10 cellular contexts compared by ENCODE assay signal in the genomic region with DNA sequence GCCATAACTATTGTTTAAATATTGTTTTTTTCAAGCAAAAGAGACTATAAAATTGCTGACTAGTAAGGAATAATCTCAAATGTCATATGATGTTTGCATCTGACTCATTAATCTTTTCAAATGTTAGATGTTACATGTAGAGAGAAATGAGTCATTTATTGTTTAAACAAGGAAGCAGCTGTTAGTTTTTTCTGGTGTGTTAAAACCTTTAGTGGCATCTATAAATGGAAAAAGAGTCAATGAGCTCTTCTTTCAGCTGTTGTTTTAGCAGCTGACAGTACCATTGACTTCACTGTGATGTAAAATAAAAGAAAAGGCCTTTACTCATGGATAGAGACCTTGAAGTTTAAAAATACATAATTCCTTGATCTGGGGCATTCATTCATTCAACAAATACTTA. TPM values are rescaled to one million over a fixed set of nuclear protein-coding genes. Genes with fewer than 3 reads are reported as not detected.
DNase-seq lines count a peak whose midpoint lies in the region; ATAC-seq, FAIRE-seq and TF ChIP-seq lines count a peak whose summit lies in the region.
"Had no signal": no experiment of that assay in that cellular context is flagged by ENCODE, and none has a peak within 500 bp of the region (broad histone marks: within the 10 kb centered on the region; RNA-seq: fewer than 3 reads in every experiment).

No MANE protein-coding gene starts in this region.

- no peak overlapping the region for H3K4me3 ChIP-seq in bronchial epithelial cell (ENCODE audit: low read depth, low read length)
- no peak overlapping the region for H3K4me3 ChIP-seq in pancreas

- ATAC-seq in pancreas (peak; percentile 89 to 93 (median 91)), GM19023 (IDR thresholded peaks at IDR 0.05; ENCODE audit: unreplicated experiment) (no peak)
- no peak for ATAC-seq in naive thymus-derived CD8-positive, alpha-beta T cell

- CTCF ChIA-PET in activated CD4-positive, alpha-beta memory T cell treated with anti-CD3 and anti-CD28 coated beads for 36 hours (lab: Charles Lee), result interaction anchor here (0.8 kb wide), 1 partner anchor 20 kb away, joined by 3 read pairs; no protein-coding TSS in a partner anchor

- peaks cover 0 to 11% (median 9%) of the 10 kb centered on the region in 3 donors for H3K4me1 ChIP-seq in pancreas

- POLR2A ChIA-PET in activated CD4-positive, alpha-beta memory T cell treated with anti-CD3 and anti-CD28 coated beads for 36 hours (lab: Charles Lee), result no interaction called here
- POLR2A ChIA-PET in naive thymus-derived CD8-positive, alpha-beta T cell (lab: Charles Lee), result no interaction called here

- FAIRE-seq in bronchial epithelial cell (lab: Jason Lieb, UNC) (no peak), pancreas (lab: Jason Lieb, UNC) (no peak)

- H3K36me3 ChIP-seq in bronchial epithelial cell (ENCODE audit: control insufficient read depth, insufficient read depth, low read length), result no peaks in the 10 kb centered on the region
- no peaks in the 10 kb centered on the region for H3K36me3 ChIP-seq in pancreas

- H3K36me3 Mint-ChIP-seq in activated CD4-positive, alpha-beta memory T cell treated with anti-CD3 and anti-CD28 coated beads for 36 hours, result peaks cover 7% of the 10 kb centered on the region
- peaks cover 6 to 10% (median 9%) of the 10 kb centered on the region in 3 donors for H3K36me3 Mint-ChIP-seq in naive thymus-derived CD8-positive, alpha-beta T cell

- no peak overlapping the region for H3K4me3 Mint-ChIP-seq in activated CD4-positive, alpha-beta memory T cell treated with anti-CD3 and anti-CD28 coated beads for 36 hours
- no peak overlapping the region for H3K4me3 Mint-ChIP-seq in naive thymus-derived CD8-positive, alpha-beta T cell
- H3K4me3 Mint-ChIP-seq: neural crest cell had no signal

- no peaks in the 10 kb centered on the region for H3K4me1 Mint-ChIP-seq in activated CD4-positive, alpha-beta memory T cell treated with anti-CD3 and anti-CD28 coated beads for 36 hours (ENCODE audit: low read depth)
- no peaks in the 10 kb centered on the region for H3K4me1 Mint-ChIP-seq in naive thymus-derived CD8-positive, alpha-beta T cell

- no peak overlapping the region for H3K27ac Mint-ChIP-seq in activated CD4-positive, alpha-beta memory T cell treated with anti-CD3 and anti-CD28 coated beads for 36 hours
- no peak overlapping the region for H3K27ac Mint-ChIP-seq in naive thymus-derived CD8-positive, alpha-beta T cell

- no peaks in the 10 kb centered on the region for H3K27me3 ChIP-seq in bronchial epithelial cell (ENCODE audit: control insufficient read depth, insufficient read depth, low read length)
- H3K27me3 ChIP-seq in pancreas, result no peaks in the 10 kb centered on the region

- in situ Hi-C loops in GM13977 (cut with MboI; ENCODE audit: low pct_unique_long_range_greater_than_20kb, low sequenced_read_pairs, unreplicated experiment), result no loop called here

- no peaks in the 10 kb centered on the region for H3K9me3 ChIP-seq in pancreas

- TF ChIP-seq CTCF in GM13977 (IDR thresholded peaks at IDR 0.05; ENCODE audit: extremely low read depth, insufficient read depth, missing control alignments) (no peak), bronchial epithelial cell (IDR thresholded peaks at IDR 0.05; ENCODE audit: insufficient read depth, low read length, severe bottlenecking) (no peak), pancreas (IDR thresholded peaks at IDR 0.05) (no peak)

- peak overlapping the region in 3 of 4 donors; percentile 18 to 60 (median 24) for H3K27ac ChIP-seq in pancreas

- DNase-seq in GM13977 (ENCODE audit: low spot score) (peak; percentile 34), NCI-H2029 treated with DMSO at 0.1 percent for 48 hours (lab: John Stamatoyannopoulos, UW) (peak; percentile 77), bronchial epithelial cell (ENCODE audit: low read depth) (peak; percentile 92), pancreas (no peak), NCI-H526 treated with DMSO at 0.1 percent for 48 hours (lab: John Stamatoyannopoulos, UW) (no peak)
- DNase-seq in activated CD4-positive, alpha-beta memory T cell treated with anti-CD3 and anti-CD28 coated beads for 36 hours, result no peak
- no peak for DNase-seq in naive thymus-derived CD8-positive, alpha-beta T cell
- DNase-seq: NK-92 treated with Interleukin-12 subunit alpha and Interleukin-12 subunit beta, amount 100 ng/mL, for 24 hours had no signal

- intact Hi-C loops in pancreas (cut with DNase I), result no loop called here
- intact Hi-C loops in activated CD4-positive, alpha-beta memory T cell treated with anti-CD3 and anti-CD28 coated beads for 36 hours (cut with micrococcal nuclease), result no loop called here

- no peaks in the 10 kb centered on the region for H3K27me3 Mint-ChIP-seq in activated CD4-positive, alpha-beta memory T cell treated with anti-CD3 and anti-CD28 coated beads for 36 hours
- no peaks in the 10 kb centered on the region for H3K27me3 Mint-ChIP-seq in naive thymus-derived CD8-positive, alpha-beta T cell

- no peaks in the 10 kb centered on the region for H3K9me3 Mint-ChIP-seq in activated CD4-positive, alpha-beta memory T cell treated with anti-CD3 and anti-CD28 coated beads for 36 hours
- H3K9me3 Mint-ChIP-seq in naive thymus-derived CD8-positive, alpha-beta T cell, result no peaks in the 10 kb centered on the region
- H3K9me3 Mint-ChIP-seq: neural crest cell had no signal

RNA-seq across cellular contexts. Expression of a gene that starts 1.8 kb away (rescaled TPM):
- total RNA-seq in bronchial epithelial cell (under 0.01 TPM in 1 of 2 replicates, not detected in the other), pancreas (1 to 10 TPM in 1 of 6 donors, under 1 TPM in 5; 0.19 to 1.1 (median 0.47) TPM)
- 1 to 10 TPM in 1 of 2 donors, under 1 TPM in 1; 0.87 to 2.7 TPM for polyA plus RNA-seq in pancreas
- total RNA-seq in activated CD4-positive, alpha-beta memory T cell treated with anti-CD3 and anti-CD28 coated beads for 36 hours, result under 1 TPM in 1 of 2 experiments, not detected in 1; 0.55 TPM
- total RNA-seq in naive thymus-derived CD8-positive, alpha-beta T cell, result not detected
- polyA plus RNA-seq in naive thymus-derived CD8-positive, alpha-beta T cell, result under 1 TPM in 1 of 3 donors, not detected in 2; 0.09 TPM

RNA-seq across cellular contexts. Expression of a gene that starts 28.4 kb away (rescaled TPM):
- total RNA-seq in bronchial epithelial cell (1.3 and 3.2 TPM in 2 replicates), pancreas (1 to 10 TPM; 2.7 to 5.8 (median 4.0) TPM)
- polyA plus RNA-seq in pancreas, result 1 to 10 TPM; 5.5 to 9.2 TPM
- 1 to 10 TPM; 2.4 to 3.4 TPM for total RNA-seq in activated CD4-positive, alpha-beta memory T cell treated with anti-CD3 and anti-CD28 coated beads for 36 hours
- total RNA-seq in naive thymus-derived CD8-positive, alpha-beta T cell, result 1 to 10 TPM; 2.4 to 4.1 TPM
- polyA plus RNA-seq in naive thymus-derived CD8-positive, alpha-beta T cell, result 1 to 10 TPM; 1.0 to 1.4 (median 1.3) TPM

Comparison
In these comparisons a context has a peak if more than half of its experiments do, and no peak if none do; other contexts are left out.
1. DNase-seq: peak in GM13977 (single experiment), NCI-H2029 treated with DMSO at 0.1 percent for 48 hours (single experiment) and bronchial epithelial cell (single experiment); none in pancreas (0 of 6), activated CD4-positive, alpha-beta memory T cell treated with anti-CD3 and anti-CD28 coated beads for 36 hours (single experiment), naive thymus-derived CD8-positive, alpha-beta T cell (0 of 10) and NCI-H526 treated with DMSO at 0.1 percent for 48 hours (single experiment).
2. ATAC-seq: peak in pancreas (4 of 4); none in GM19023 (single experiment) and naive thymus-derived CD8-positive, alpha-beta T cell (0 of 2).